In genomic region chr16:71610936-71611871, GRCh38 we compare ENCODE assay signal across 9 cellular contexts. TPM values are rescaled to one million over a fixed set of nuclear protein-coding genes. Genes with fewer than 3 reads are reported as not detected.
DNase-seq lines count a peak whose midpoint lies in the region; ATAC-seq and TF ChIP-seq lines count a peak whose summit lies in the region.
"Had no signal": no experiment of that assay in that cellular context is flagged by ENCODE, and none has a peak within 500 bp of the region (broad histone marks: within the 10 kb centered on the region; RNA-seq: fewer than 3 reads in every experiment).

No MANE protein-coding gene starts in this region.

- peak; percentile 76 for TF ChIP-seq CTCF in Loucy (conservative IDR thresholded peaks at IDR 0.05; ENCODE audit: low read length)
- peak; percentile 66 to 94 (median 81) for TF ChIP-seq CTCF in adrenal gland (IDR thresholded peaks at IDR 0.05)

- no peaks in the 10 kb centered on the region for H3K36me3 ChIP-seq in Loucy (ENCODE audit: insufficient read depth, low read length)
- no peaks in the 10 kb centered on the region for H3K36me3 ChIP-seq in adrenal gland (replicated peaks in 1 of 2)
- no peaks in the 10 kb centered on the region for H3K36me3 ChIP-seq in skeletal muscle satellite cell (ENCODE audit: insufficient read depth, low read length)

- no peaks in the 10 kb centered on the region for H3K27me3 ChIP-seq in Loucy (ENCODE audit: insufficient read depth, low read length, poor library complexity, severe bottlenecking)
- H3K27me3 ChIP-seq in adrenal gland: peaks cover 4% of the 10 kb centered on the region
- no peaks in the 10 kb centered on the region for H3K27me3 ChIP-seq in right cardiac atrium (ENCODE audit: control insufficient read depth, insufficient read depth)
- H3K27me3 ChIP-seq in skeletal muscle satellite cell (ENCODE audit: control insufficient read depth, insufficient read depth, low read length): peaks cover 15% of the 10 kb centered on the region

- WGBS in adrenal gland, 4 donors: 12 to 16% (median 14%) methylated on average over 19 of the region's 19 CpGs
- 14% methylated on average over 19 of the region's 19 CpGs for WGBS in right cardiac atrium

- H3K9ac ChIP-seq in Loucy (ENCODE audit: low read depth, low read length, poor library complexity, severe bottlenecking) (no peak overlapping the region), skeletal muscle satellite cell (ENCODE audit: low read depth, low read length) (no peak overlapping the region)

- H3K4me3 ChIP-seq in Loucy (ENCODE audit: low read length, poor library complexity, severe bottlenecking) (peak overlapping the region; percentile 53), adrenal gland (no peak overlapping the region), right cardiac atrium (ENCODE audit: low read length) (no peak overlapping the region), skeletal muscle satellite cell (ENCODE audit: low read length) (no peak overlapping the region)

- no peaks in the 10 kb centered on the region for H3K79me2 ChIP-seq in Loucy (ENCODE audit: insufficient read depth, low read length)

- no peak overlapping the region for H3K27ac ChIP-seq in adrenal gland
- no peak overlapping the region for H3K27ac ChIP-seq in right cardiac atrium (ENCODE audit: low read length)

- intact Hi-C loops in adrenal gland (cut with DNase I) (loop anchor here (2.0 to 5.0 kb wide), 2 partner anchors 198 to 199 kb away; no protein-coding TSS in a partner anchor), right cardiac atrium (cut with DNase I) (loop anchor here in 3 of 4 donors (2.0 to 5.0 kb wide), 2 partner anchors 198 to 199 kb away; no protein-coding TSS in a partner anchor)

- ATAC-seq in GM21576 (IDR thresholded peaks at IDR 0.05; ENCODE audit: unreplicated experiment): peak; percentile 50
- ATAC-seq in right cardiac atrium: peak; percentile 89 to 92
- no peak for ATAC-seq in HG02938 (IDR thresholded peaks at IDR 0.05; ENCODE audit: unreplicated experiment)

- H4K20me1 ChIP-seq in Loucy (ENCODE audit: insufficient read depth, low read length, poor library complexity, severe bottlenecking): no peaks in the 10 kb centered on the region

- H3F3A ChIP-seq in Loucy (ENCODE audit: low read depth): no peaks in the 10 kb centered on the region

- H3K9me2 ChIP-seq in Loucy (replicated peaks; ENCODE audit: low read depth, low read length): no peaks in the 10 kb centered on the region

- DNase-seq in CMK (ENCODE audit: low read depth) (peak; percentile 38), T follicular helper cell (ENCODE audit: low read depth) (peak; percentile 65), adrenal gland (peak; percentile 67 to 80 (median 72)), right cardiac atrium (peak; percentile 65 to 87 (median 85))

- H3K4me1 ChIP-seq in Loucy (ENCODE audit: insufficient read depth, low read length, poor library complexity, severe bottlenecking) (no peaks in the 10 kb centered on the region), adrenal gland (replicated peaks in 1 of 2) (peaks cover 0 to 5% of the 10 kb centered on the region in 2 donors), right cardiac atrium (ENCODE audit: control insufficient read depth, insufficient read depth, low read length) (no peaks in the 10 kb centered on the region), skeletal muscle satellite cell (ENCODE audit: control insufficient read depth, insufficient read depth, low read length) (no peaks in the 10 kb centered on the region)

- no peaks in the 10 kb centered on the region for H3K9me3 ChIP-seq in Loucy (ENCODE audit: insufficient read depth, low read depth, low read length)
- no peaks in the 10 kb centered on the region for H3K9me3 ChIP-seq in adrenal gland (replicated peaks in 1 of 3)
- H3K9me3 ChIP-seq in right cardiac atrium (ENCODE audit: control insufficient read depth, low read length): no peaks in the 10 kb centered on the region
- H3K9me3 ChIP-seq in skeletal muscle satellite cell (replicated peaks; ENCODE audit: low read length): no peaks in the 10 kb centered on the region

- TF ChIP-seq POLR2A in adrenal gland (IDR thresholded peaks at IDR 0.05): no peak

- H2AFZ ChIP-seq in Loucy (ENCODE audit: low read length): peak overlapping the region; percentile 95

- H3K4me2 ChIP-seq in Loucy (ENCODE audit: low read depth, low read length, poor library complexity, severe bottlenecking) (peak overlapping the region; percentile 58), skeletal muscle satellite cell (ENCODE audit: low read length) (peak overlapping the region; percentile 35)

RNA-seq across cellular contexts. Expression of gene MARVELD3, which starts 14.8 kb away (rescaled TPM):
- total RNA-seq in adrenal gland (under 1 TPM in 4 of 8 donors, not detected in 4; 0.14 to 0.27 (median 0.19) TPM), right cardiac atrium (not detected)
- polyA plus RNA-seq in adrenal gland (under 1 TPM in 2 of 3 donors, not detected in 1; 0.07 to 0.16 TPM), right cardiac atrium (0.02 TPM)
- not detected in 2 replicates for total RNA-seq in skeletal muscle satellite cell (2012; rRNA removed)
- total RNA-seq: T-helper 1 cell treated with Interleukin-12 subunit alpha and Interleukin-12 subunit beta and Interleukin-4 antibody, amounts not matched to agents 30 ng/mL and 1 ng/mL, for 36 hours had no signal

RNA-seq across cellular contexts. Expression of gene TAT, which starts 34.3 kb away (rescaled TPM):
- total RNA-seq in adrenal gland (1 to 10 TPM in 2 of 8 donors, under 1 TPM in 2, not detected in 4; 0.06 to 1.3 (median 0.63) TPM), right cardiac atrium (under 1 TPM in 1 of 4 donors, not detected in 3; 0.08 TPM)
- polyA plus RNA-seq in adrenal gland (under 1 TPM; 0.03 to 0.81 (median 0.08) TPM), right cardiac atrium (0.02 TPM)
- total RNA-seq in skeletal muscle satellite cell (2012; rRNA removed): not detected in 2 replicates
- total RNA-seq: T-helper 1 cell treated with Interleukin-12 subunit alpha and Interleukin-12 subunit beta and Interleukin-4 antibody, amounts not matched to agents 30 ng/mL and 1 ng/mL, for 36 hours had no signal
